11 cellular contexts compared by ENCODE assay signal in the genomic region with DNA sequence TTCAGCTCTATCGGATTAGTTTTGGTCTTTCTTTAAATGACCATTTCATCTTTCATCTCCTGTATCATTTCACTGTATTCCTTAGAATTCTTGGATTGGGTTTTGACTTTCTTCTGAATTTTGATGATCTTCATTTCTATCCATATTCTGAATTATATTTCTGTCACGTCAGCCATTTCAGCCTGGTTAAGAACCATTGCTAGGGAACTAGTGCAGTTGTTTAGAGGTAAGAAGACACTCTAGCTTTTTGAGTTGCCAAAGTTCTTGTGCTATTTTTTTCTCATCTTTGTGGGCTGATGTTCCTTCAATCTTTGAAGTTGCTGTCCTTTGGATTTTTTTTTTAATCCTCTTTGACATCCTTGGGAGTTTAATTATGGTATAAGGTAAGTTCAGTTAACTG. TPM values are rescaled to one million over a fixed set of nuclear protein-coding genes. Genes with fewer than 3 reads are reported as not detected.
"Had no signal": no experiment of that assay in that cellular context is flagged by ENCODE, and none has a peak within 500 bp of the region (broad histone marks: within the 10 kb centered on the region; RNA-seq: fewer than 3 reads in every experiment).

No MANE protein-coding gene starts in this region.

- H3K9ac ChIP-seq: GM23248 had no signal

- H3K4me1 ChIP-seq: HAP-1 had no signal

- H2AFZ ChIP-seq: GM23248 had no signal

- H3K36me3 ChIP-seq: HAP-1 had no signal

- H3K4me3 ChIP-seq: GM23248, HAP-1 had no signal

- ATAC-seq: HCT116 had no signal

- H3K27ac ChIP-seq: GM23248, HL-60 had no signal

- DNase-seq: GM23248, GOT3, H7, HFFc6, KG1 had no signal

RNA-seq across cellular contexts. Expression of a gene that starts 54.6 kb away (rescaled TPM):
- total RNA-seq: GM23248, H4, H7, HFFc6, HT1080 had no signal
- polyA plus RNA-seq: GM23248, IgD-negative memory B cell had no signal
